In the genomic region with DNA sequence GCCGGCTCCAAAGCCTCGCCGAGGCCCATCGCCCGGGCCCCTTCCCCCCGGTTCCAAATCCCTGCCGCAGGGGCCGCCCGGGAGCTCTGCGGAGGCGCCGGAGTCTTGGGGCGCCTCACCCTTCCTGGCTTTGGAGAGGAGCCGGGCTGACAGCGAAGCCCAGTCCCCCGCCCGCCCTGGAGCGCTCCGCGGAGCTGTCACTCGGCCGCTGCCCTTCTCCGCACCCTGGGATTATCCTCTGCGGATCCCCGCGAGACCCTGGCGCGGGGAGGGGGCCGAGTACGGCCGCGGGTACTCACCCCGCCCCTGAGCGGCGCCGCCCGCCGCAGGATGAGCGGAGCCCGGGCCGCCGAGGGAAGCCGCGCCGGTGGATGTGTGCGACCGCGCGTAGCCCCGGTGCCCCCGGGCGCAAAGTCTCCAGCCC, we compare ENCODE assay signal across 1 cellular context.
A peak's percentile ranks its signal among the peaks of the same experiment; 100 is the strongest.
TF ChIP-seq lines count a peak whose summit lies in the region.

No MANE protein-coding gene starts in this region.

TF ChIP-seq in H1, 55 proteins besides CTCF, POLR2A, EP300 and RAD21 (continued from another document):
- TF ChIP-seq, protein P1, sequence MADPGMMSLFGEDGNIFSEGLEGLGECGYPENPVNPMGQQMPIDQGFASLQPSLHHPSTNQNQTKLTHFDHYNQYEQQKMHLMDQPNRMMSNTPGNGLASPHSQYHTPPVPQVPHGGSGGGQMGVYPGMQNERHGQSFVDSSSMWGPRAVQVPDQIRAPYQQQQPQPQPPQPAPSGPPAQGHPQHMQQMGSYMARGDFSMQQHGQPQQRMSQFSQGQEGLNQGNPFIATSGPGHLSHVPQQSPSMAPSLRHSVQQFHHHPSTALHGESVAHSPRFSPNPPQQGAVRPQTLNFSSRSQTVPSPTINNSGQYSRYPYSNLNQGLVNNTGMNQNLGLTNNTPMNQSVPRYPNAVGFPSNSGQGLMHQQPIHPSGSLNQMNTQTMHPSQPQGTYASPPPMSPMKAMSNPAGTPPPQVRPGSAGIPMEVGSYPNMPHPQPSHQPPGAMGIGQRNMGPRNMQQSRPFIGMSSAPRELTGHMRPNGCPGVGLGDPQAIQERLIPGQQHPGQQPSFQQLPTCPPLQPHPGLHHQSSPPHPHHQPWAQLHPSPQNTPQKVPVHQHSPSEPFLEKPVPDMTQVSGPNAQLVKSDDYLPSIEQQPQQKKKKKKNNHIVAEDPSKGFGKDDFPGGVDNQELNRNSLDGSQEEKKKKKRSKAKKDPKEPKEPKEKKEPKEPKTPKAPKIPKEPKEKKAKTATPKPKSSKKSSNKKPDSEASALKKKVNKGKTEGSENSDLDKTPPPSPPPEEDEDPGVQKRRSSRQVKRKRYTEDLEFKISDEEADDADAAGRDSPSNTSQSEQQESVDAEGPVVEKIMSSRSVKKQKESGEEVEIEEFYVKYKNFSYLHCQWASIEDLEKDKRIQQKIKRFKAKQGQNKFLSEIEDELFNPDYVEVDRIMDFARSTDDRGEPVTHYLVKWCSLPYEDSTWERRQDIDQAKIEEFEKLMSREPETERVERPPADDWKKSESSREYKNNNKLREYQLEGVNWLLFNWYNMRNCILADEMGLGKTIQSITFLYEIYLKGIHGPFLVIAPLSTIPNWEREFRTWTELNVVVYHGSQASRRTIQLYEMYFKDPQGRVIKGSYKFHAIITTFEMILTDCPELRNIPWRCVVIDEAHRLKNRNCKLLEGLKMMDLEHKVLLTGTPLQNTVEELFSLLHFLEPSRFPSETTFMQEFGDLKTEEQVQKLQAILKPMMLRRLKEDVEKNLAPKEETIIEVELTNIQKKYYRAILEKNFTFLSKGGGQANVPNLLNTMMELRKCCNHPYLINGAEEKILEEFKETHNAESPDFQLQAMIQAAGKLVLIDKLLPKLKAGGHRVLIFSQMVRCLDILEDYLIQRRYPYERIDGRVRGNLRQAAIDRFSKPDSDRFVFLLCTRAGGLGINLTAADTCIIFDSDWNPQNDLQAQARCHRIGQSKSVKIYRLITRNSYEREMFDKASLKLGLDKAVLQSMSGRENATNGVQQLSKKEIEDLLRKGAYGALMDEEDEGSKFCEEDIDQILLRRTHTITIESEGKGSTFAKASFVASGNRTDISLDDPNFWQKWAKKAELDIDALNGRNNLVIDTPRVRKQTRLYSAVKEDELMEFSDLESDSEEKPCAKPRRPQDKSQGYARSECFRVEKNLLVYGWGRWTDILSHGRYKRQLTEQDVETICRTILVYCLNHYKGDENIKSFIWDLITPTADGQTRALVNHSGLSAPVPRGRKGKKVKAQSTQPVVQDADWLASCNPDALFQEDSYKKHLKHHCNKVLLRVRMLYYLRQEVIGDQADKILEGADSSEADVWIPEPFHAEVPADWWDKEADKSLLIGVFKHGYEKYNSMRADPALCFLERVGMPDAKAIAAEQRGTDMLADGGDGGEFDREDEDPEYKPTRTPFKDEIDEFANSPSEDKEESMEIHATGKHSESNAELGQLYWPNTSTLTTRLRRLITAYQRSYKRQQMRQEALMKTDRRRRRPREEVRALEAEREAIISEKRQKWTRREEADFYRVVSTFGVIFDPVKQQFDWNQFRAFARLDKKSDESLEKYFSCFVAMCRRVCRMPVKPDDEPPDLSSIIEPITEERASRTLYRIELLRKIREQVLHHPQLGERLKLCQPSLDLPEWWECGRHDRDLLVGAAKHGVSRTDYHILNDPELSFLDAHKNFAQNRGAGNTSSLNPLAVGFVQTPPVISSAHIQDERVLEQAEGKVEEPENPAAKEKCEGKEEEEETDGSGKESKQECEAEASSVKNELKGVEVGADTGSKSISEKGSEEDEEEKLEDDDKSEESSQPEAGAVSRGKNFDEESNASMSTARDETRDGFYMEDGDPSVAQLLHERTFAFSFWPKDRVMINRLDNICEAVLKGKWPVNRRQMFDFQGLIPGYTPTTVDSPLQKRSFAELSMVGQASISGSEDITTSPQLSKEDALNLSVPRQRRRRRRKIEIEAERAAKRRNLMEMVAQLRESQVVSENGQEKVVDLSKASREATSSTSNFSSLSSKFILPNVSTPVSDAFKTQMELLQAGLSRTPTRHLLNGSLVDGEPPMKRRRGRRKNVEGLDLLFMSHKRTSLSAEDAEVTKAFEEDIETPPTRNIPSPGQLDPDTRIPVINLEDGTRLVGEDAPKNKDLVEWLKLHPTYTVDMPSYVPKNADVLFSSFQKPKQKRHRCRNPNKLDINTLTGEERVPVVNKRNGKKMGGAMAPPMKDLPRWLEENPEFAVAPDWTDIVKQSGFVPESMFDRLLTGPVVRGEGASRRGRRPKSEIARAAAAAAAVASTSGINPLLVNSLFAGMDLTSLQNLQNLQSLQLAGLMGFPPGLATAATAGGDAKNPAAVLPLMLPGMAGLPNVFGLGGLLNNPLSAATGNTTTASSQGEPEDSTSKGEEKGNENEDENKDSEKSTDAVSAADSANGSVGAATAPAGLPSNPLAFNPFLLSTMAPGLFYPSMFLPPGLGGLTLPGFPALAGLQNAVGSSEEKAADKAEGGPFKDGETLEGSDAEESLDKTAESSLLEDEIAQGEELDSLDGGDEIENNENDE (IDR thresholded peaks at IDR 0.05; ENCODE audit: insufficient replicate concordance, low read length): no peak
- TF ChIP-seq RBBP5 (IDR thresholded peaks at IDR 0.05; ENCODE audit: borderline replicate concordance, low read depth, low read length): peak; percentile 49; the same call in 1 of the 2 replicates
TF ChIP-seq in H1: peak in this region for 2.
